ENCODE assay signal across 1 cellular context in the genomic region with DNA sequence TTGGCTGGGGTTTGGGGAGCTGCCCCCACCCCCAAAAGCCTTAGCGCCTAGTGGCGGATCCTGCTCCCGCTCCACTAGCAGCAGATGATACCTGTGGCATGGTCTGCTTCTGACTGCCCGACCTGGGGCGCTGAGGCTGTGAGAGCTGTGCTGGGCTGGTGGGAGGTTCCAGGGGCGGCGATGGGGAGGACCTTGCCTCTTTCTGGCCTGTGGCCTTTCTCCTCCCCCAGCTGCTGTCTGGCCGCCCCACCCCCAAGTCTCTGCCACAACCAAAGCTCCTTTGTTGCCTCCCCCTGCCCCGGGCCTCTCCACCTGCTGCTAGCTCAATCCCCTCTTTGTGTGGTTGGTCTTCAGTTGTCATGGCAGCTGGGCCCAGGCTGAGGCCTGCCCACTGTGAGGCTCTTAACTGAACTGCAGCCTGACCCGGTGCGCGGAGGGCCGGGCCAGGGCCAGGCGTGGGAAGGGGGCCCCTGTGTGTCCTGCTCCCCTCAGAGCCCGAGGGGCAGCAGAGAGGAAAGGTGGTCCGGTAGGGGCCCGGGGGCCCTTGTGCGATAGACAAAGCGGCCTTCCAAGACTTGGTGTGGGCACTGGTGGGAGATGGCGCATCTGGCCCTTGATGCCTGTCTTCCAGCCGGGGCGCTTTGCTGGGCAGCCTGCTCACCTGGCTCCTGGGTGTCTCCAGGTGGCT.
A peak's percentile ranks its signal among the peaks of the same experiment; 100 is the strongest.
TF ChIP-seq lines count a peak whose summit lies in the region.

No MANE protein-coding gene starts in this region.

TF ChIP-seq in HepG2, 621 proteins besides CTCF, POLR2A, EP300 and RAD21 (continued from another document and continues in another):
- TF ChIP-seq, protein P1, sequence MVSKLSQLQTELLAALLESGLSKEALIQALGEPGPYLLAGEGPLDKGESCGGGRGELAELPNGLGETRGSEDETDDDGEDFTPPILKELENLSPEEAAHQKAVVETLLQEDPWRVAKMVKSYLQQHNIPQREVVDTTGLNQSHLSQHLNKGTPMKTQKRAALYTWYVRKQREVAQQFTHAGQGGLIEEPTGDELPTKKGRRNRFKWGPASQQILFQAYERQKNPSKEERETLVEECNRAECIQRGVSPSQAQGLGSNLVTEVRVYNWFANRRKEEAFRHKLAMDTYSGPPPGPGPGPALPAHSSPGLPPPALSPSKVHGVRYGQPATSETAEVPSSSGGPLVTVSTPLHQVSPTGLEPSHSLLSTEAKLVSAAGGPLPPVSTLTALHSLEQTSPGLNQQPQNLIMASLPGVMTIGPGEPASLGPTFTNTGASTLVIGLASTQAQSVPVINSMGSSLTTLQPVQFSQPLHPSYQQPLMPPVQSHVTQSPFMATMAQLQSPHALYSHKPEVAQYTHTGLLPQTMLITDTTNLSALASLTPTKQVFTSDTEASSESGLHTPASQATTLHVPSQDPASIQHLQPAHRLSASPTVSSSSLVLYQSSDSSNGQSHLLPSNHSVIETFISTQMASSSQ (IDR thresholded peaks at IDR 0.05; ENCODE audit: low read depth), result no peak
- TF ChIP-seq, protein P1 (CRISPR knock-in tag; IDR thresholded peaks at IDR 0.05; ENCODE audit: borderline replicate concordance), result peak; percentile 58; the same call in 1 of the 2 replicates
- peak; percentile 54; the same call in 1 of the 2 replicates for TF ChIP-seq ELF3 (CRISPR knock-in tag; IDR thresholded peaks at IDR 0.05)
- TF ChIP-seq, protein P2, sequence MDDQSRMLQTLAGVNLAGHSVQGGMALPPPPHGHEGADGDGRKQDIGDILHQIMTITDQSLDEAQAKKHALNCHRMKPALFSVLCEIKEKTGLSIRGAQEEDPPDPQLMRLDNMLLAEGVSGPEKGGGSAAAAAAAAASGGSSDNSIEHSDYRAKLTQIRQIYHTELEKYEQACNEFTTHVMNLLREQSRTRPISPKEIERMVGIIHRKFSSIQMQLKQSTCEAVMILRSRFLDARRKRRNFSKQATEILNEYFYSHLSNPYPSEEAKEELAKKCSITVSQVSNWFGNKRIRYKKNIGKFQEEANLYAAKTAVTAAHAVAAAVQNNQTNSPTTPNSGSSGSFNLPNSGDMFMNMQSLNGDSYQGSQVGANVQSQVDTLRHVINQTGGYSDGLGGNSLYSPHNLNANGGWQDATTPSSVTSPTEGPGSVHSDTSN (CRISPR knock-in tag; IDR thresholded peaks at IDR 0.05; ENCODE audit: borderline replicate concordance), result no peak
- peak; percentile 78; the same call in 1 of the 2 replicates for TF ChIP-seq POGK (CRISPR knock-in tag; conservative IDR thresholded peaks at IDR 0.05)
- TF ChIP-seq, protein P3, sequence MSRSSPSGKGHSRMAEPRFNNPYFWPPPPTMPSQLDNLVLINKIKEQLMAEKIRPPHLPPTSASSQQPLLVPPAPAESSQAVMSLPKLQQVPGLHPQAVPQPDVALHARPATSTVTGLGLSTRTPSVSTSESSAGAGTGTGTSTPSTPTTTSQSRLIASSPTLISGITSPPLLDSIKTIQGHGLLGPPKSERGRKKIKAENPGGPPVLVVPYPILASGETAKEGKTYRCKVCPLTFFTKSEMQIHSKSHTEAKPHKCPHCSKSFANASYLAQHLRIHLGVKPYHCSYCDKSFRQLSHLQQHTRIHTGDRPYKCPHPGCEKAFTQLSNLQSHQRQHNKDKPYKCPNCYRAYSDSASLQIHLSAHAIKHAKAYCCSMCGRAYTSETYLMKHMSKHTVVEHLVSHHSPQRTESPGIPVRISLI (CRISPR knock-in tag; IDR thresholded peaks at IDR 0.05; ENCODE audit: borderline replicate concordance), result peak; percentile 35; the same call in 1 of the 2 replicates
- TF ChIP-seq ZFY (CRISPR knock-in tag; IDR thresholded peaks at IDR 0.05), result peak; percentile 92
- no peak for TF ChIP-seq ZNF235 (CRISPR knock-in tag; IDR thresholded peaks at IDR 0.05; ENCODE audit: borderline replicate concordance)
- peak; percentile 50; the same call in 1 of the 2 replicates for TF ChIP-seq RFX5 (IDR thresholded peaks at IDR 0.05; ENCODE audit: low read depth, low read length)
- TF ChIP-seq, protein P4, sequence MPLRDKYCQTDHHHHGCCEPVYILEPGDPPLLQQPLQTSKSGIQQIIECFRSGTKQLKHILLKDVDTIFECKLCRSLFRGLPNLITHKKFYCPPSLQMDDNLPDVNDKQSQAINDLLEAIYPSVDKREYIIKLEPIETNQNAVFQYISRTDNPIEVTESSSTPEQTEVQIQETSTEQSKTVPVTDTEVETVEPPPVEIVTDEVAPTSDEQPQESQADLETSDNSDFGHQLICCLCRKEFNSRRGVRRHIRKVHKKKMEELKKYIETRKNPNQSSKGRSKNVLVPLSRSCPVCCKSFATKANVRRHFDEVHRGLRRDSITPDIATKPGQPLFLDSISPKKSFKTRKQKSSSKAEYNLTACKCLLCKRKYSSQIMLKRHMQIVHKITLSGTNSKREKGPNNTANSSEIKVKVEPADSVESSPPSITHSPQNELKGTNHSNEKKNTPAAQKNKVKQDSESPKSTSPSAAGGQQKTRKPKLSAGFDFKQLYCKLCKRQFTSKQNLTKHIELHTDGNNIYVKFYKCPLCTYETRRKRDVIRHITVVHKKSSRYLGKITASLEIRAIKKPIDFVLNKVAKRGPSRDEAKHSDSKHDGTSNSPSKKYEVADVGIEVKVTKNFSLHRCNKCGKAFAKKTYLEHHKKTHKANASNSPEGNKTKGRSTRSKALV (CRISPR knock-in tag; IDR thresholded peaks at IDR 0.05), result no peak
- peak; percentile 56; the same call in 1 of the 2 replicates for TF ChIP-seq ZNF501 (CRISPR knock-in tag; IDR thresholded peaks at IDR 0.05)
- TF ChIP-seq PCBP2 (optimal IDR thresholded peaks at IDR 0.05; ENCODE audit: low read depth, low read length, poor library complexity, severe bottlenecking), result no peak
- TF ChIP-seq NR2F2 (IDR thresholded peaks at IDR 0.05; ENCODE audit: borderline replicate concordance, low read depth), result peak; percentile 35; the same call in 1 of the 2 replicates
- peak; percentile 92; the same call in 1 of the 2 replicates for TF ChIP-seq NFKB2 (CRISPR knock-in tag; IDR thresholded peaks at IDR 0.05; ENCODE audit: borderline replicate concordance)
- TF ChIP-seq ZNF276 (CRISPR knock-in tag; IDR thresholded peaks at IDR 0.05; ENCODE audit: low read depth), result no peak
- no peak for TF ChIP-seq NCOA5 (CRISPR knock-in tag; IDR thresholded peaks at IDR 0.05)
- TF ChIP-seq ZSCAN9 (CRISPR knock-in tag; IDR thresholded peaks at IDR 0.05; ENCODE audit: borderline replicate concordance), result peak; percentile 56; the same call in 1 of the 2 replicates
- peak; percentile 46 for TF ChIP-seq TEAD3 (CRISPR knock-in tag; optimal IDR thresholded peaks at IDR 0.05; ENCODE audit: borderline replicate concordance)
- TF ChIP-seq ZMAT3 (CRISPR knock-in tag; conservative IDR thresholded peaks at IDR 0.05), result 0 out of 2 replicates have a peak, but pooled peaks have one; percentile 37
- TF ChIP-seq, protein P5, sequence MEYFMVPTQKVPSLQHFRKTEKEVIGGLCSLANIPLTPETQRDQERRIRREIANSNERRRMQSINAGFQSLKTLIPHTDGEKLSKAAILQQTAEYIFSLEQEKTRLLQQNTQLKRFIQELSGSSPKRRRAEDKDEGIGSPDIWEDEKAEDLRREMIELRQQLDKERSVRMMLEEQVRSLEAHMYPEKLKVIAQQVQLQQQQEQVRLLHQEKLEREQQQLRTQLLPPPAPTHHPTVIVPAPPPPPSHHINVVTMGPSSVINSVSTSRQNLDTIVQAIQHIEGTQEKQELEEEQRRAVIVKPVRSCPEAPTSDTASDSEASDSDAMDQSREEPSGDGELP (IDR thresholded peaks at IDR 0.05; ENCODE audit: borderline replicate concordance, low read depth), result peak; percentile 93
- 0 out of 2 replicates have a peak, but pooled peaks have one; percentile 50 for TF ChIP-seq MYPOP (CRISPR knock-in tag; IDR thresholded peaks at IDR 0.05)
- TF ChIP-seq ZNF143 (CRISPR knock-in tag; IDR thresholded peaks at IDR 0.05), result 0 out of 2 replicates have a peak, but pooled peaks have one; percentile 38
- TF ChIP-seq FOXO1 (CRISPR knock-in tag; IDR thresholded peaks at IDR 0.05), result no peak
- no peak for TF ChIP-seq MIXL1 (CRISPR knock-in tag; IDR thresholded peaks at IDR 0.05)
- TF ChIP-seq SAP130 (CRISPR knock-in tag; IDR thresholded peaks at IDR 0.05; ENCODE audit: low read depth), result peak; percentile 81
- no peak for TF ChIP-seq REXO4 (CRISPR knock-in tag; IDR thresholded peaks at IDR 0.05; ENCODE audit: borderline replicate concordance)
